In the genomic region with DNA sequence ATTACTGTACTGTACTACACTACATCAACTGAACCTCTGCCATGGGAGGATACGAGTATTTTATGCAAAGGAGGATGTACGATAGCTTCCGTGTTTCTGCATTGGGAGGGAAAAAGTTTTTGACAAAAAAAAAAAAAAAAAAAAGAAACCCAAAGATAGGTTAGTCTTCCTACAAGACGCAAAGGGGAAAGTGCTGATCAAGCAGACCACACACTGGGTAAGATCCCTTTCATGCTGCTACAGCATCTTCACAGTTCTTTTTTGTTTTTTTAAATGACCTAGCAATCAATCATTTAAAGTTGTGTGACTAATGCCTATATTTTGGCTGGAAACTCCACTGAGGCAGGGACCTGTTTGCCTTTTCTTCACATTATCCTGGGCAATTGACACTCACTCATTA, we compare ENCODE assay signal across 21 cellular contexts.
DNase-seq lines count a peak whose midpoint lies in the region; ATAC-seq and TF ChIP-seq lines count a peak whose summit lies in the region.
"Had no signal": no experiment of that assay in that cellular context is flagged by ENCODE, and none has a peak within 500 bp of the region (broad histone marks: within the 10 kb centered on the region; RNA-seq: fewer than 3 reads in every experiment).

No MANE protein-coding gene starts in this region.

- ATAC-seq in activated naive CD8-positive, alpha-beta T cell treated with anti-CD3 and anti-CD28 coated beads, Interleukin-2, amount 10 ng/mL, durations not matched to agents 7 days and 5 days (ENCODE audit: low read depth): no peak
- ATAC-seq in GM18498 (IDR thresholded peaks at IDR 0.05; ENCODE audit: unreplicated experiment): no peak
- ATAC-seq: activated CD4-positive, CD25-positive, alpha-beta regulatory T cell treated with anti-CD3 and anti-CD28 coated beads, Interleukin-2, amount 50 U/mL, for 24 hours; right cardiac atrium had no signal

- peaks cover 6% of the 10 kb centered on the region for H3K27me3 Mint-ChIP-seq in activated T-cell treated with anti-CD3 and anti-CD28 coated beads, Interleukin-2, amount 50 U/mL, for 24 hours
- H3K27me3 Mint-ChIP-seq in activated naive CD8-positive, alpha-beta T cell treated with anti-CD3 and anti-CD28 coated beads, Interleukin-2, amount 10 ng/mL, durations not matched to agents 7 days and 5 days: peaks cover 28% of the 10 kb centered on the region
- H3K27me3 Mint-ChIP-seq: brain had no signal

- H3K4me1 Mint-ChIP-seq in activated T-cell treated with anti-CD3 and anti-CD28 coated beads, Interleukin-2, amount 50 U/mL, for 24 hours (ENCODE audit: low read depth): peaks cover 9% of the 10 kb centered on the region
- peaks cover 6% of the 10 kb centered on the region for H3K4me1 Mint-ChIP-seq in activated naive CD8-positive, alpha-beta T cell treated with anti-CD3 and anti-CD28 coated beads, Interleukin-2, amount 10 ng/mL, durations not matched to agents 7 days and 5 days
- H3K4me1 Mint-ChIP-seq: memory B cell had no signal

- H3K36me3 ChIP-seq in skeletal muscle satellite cell (ENCODE audit: insufficient read depth, low read length): no peaks in the 10 kb centered on the region
- H3K36me3 ChIP-seq: pancreas, SJSA1 had no signal

- no peaks in the 10 kb centered on the region for H3K36me3 Mint-ChIP-seq in activated T-cell treated with anti-CD3 and anti-CD28 coated beads, Interleukin-2, amount 50 U/mL, for 24 hours (ENCODE audit: low read depth)
- no peaks in the 10 kb centered on the region for H3K36me3 Mint-ChIP-seq in activated naive CD8-positive, alpha-beta T cell treated with anti-CD3 and anti-CD28 coated beads, Interleukin-2, amount 10 ng/mL, durations not matched to agents 7 days and 5 days
- H3K36me3 Mint-ChIP-seq: brain, memory B cell had no signal

- no peak overlapping the region for H3K9ac ChIP-seq in skeletal muscle satellite cell (ENCODE audit: low read depth, low read length)
- H3K9ac ChIP-seq: BLaER1 treated with 17β-estradiol and CSF1 and Interleukin-3, amounts not matched to agents 10 nM and 100 nM had no signal

- no peaks in the 10 kb centered on the region for H3K4me1 ChIP-seq in skeletal muscle satellite cell (ENCODE audit: control insufficient read depth, insufficient read depth, low read length)
- H3K4me1 ChIP-seq: SJSA1 had no signal

- H3K4me2 ChIP-seq in skeletal muscle satellite cell (ENCODE audit: low read length): peak overlapping the region; percentile 14
- H3K4me2 ChIP-seq: BLaER1 treated with 17β-estradiol and CSF1 and Interleukin-3, amounts not matched to agents 10 nM and 100 nM had no signal

- H3K4me3 Mint-ChIP-seq in activated T-cell treated with anti-CD3 and anti-CD28 coated beads, Interleukin-2, amount 50 U/mL, for 24 hours: peak overlapping the region; percentile 1
- H3K4me3 Mint-ChIP-seq in activated naive CD8-positive, alpha-beta T cell treated with anti-CD3 and anti-CD28 coated beads, Interleukin-2, amount 10 ng/mL, durations not matched to agents 7 days and 5 days: no peak overlapping the region
- H3K4me3 Mint-ChIP-seq: brain, memory B cell had no signal

- no peaks in the 10 kb centered on the region for H3K9me3 ChIP-seq in skeletal muscle satellite cell (replicated peaks; ENCODE audit: low read length)
- H3K9me3 ChIP-seq: pancreas, SJSA1 had no signal

- no peaks in the 10 kb centered on the region for H3K27me3 ChIP-seq in skeletal muscle satellite cell (ENCODE audit: control insufficient read depth, insufficient read depth, low read length)
- H3K27me3 ChIP-seq: BLaER1 treated with 17β-estradiol and CSF1 and Interleukin-3, amounts not matched to agents 10 nM and 100 nM; pancreas had no signal

- POLR2A ChIA-PET in HEK293T (lab: Yijun Ruan, JAX): no interaction called here
- POLR2A ChIA-PET in activated naive CD8-positive, alpha-beta T cell treated with anti-CD3 and anti-CD28 coated beads, Interleukin-2, amount 10 ng/mL, durations not matched to agents 7 days and 5 days (lab: Charles Lee): no interaction called here

- H3K9me3 Mint-ChIP-seq in activated T-cell treated with anti-CD3 and anti-CD28 coated beads, Interleukin-2, amount 50 U/mL, for 24 hours: no peaks in the 10 kb centered on the region
- peaks cover 2% of the 10 kb centered on the region for H3K9me3 Mint-ChIP-seq in activated naive CD8-positive, alpha-beta T cell treated with anti-CD3 and anti-CD28 coated beads, Interleukin-2, amount 10 ng/mL, durations not matched to agents 7 days and 5 days
- H3K9me3 Mint-ChIP-seq: memory B cell had no signal

- peak overlapping the region; percentile 57 for H3K27ac Mint-ChIP-seq in activated T-cell treated with anti-CD3 and anti-CD28 coated beads, Interleukin-2, amount 50 U/mL, for 24 hours
- peak overlapping the region; percentile 36 for H3K27ac Mint-ChIP-seq in activated naive CD8-positive, alpha-beta T cell treated with anti-CD3 and anti-CD28 coated beads, Interleukin-2, amount 10 ng/mL, durations not matched to agents 7 days and 5 days
- H3K27ac Mint-ChIP-seq: brain, memory B cell had no signal

- no peak overlapping the region for H3K4me3 ChIP-seq in skeletal muscle satellite cell (ENCODE audit: low read length)
- H3K4me3 ChIP-seq: BLaER1 treated with 17β-estradiol and CSF1 and Interleukin-3, amounts not matched to agents 10 nM and 100 nM; pancreas; SJSA1 had no signal

- CTCF ChIA-PET in HEK293T (lab: Yijun Ruan, JAX): no interaction called here

- DNase-seq in activated T-cell treated with anti-CD3 and anti-CD28 coated beads, Interleukin-2, amount 50 U/mL, for 24 hours: no peak
- DNase-seq in activated T-cell treated with anti-CD3 and anti-CD28 coated beads for 4 hours: no peak
- DNase-seq in HEK293T (ENCODE audit: extremely low spot score): no peak
- DNase-seq in activated naive CD8-positive, alpha-beta T cell treated with anti-CD3 and anti-CD28 coated beads, Interleukin-2, amount 10 ng/mL, durations not matched to agents 7 days and 5 days: no peak
- no peak for DNase-seq in DMS 273 (lab: John Stamatoyannopoulos, UW; ENCODE audit: unreplicated experiment)
- DNase-seq in effector CD4-positive, alpha-beta T cell: no peak
- DNase-seq: ACHN; activated naive CD4-positive, alpha-beta T cell; DMS 273 treated with DMSO at 0.1 percent for 48 hours; NCI-H1436 treated with DMSO at 0.1 percent for 48 hours; NCI-H82; pancreas; right cardiac atrium; stimulated activated CD8-positive, alpha-beta memory T cell treated with anti-CD3 and anti-CD28 coated beads, Interleukin-4, amount 100 ng/mL, for 48 hours had no signal

TF ChIP-seq in HEK293T, 16 proteins besides CTCF, POLR2A, EP300 and RAD21:
- TF ChIP-seq FOXM1 (IDR thresholded peaks at IDR 0.05; ENCODE audit: borderline replicate concordance): no peak
- TF ChIP-seq, protein P1, sequence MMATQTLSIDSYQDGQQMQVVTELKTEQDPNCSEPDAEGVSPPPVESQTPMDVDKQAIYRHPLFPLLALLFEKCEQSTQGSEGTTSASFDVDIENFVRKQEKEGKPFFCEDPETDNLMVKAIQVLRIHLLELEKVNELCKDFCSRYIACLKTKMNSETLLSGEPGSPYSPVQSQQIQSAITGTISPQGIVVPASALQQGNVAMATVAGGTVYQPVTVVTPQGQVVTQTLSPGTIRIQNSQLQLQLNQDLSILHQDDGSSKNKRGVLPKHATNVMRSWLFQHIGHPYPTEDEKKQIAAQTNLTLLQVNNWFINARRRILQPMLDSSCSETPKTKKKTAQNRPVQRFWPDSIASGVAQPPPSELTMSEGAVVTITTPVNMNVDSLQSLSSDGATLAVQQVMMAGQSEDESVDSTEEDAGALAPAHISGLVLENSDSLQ (IDR thresholded peaks at IDR 0.05): peak; percentile 31; the same call in 1 of the 2 replicates
- TF ChIP-seq CTBP1 (IDR thresholded peaks at IDR 0.05; ENCODE audit: borderline replicate concordance): no peak
